15 cellular contexts compared by ENCODE assay signal in genomic region chr19:45474941-45475516, GRCh38. TPM values are rescaled to one million over a fixed set of nuclear protein-coding genes. Genes with fewer than 3 reads are reported as not detected.
DNase-seq lines count a peak whose midpoint lies in the region; ATAC-seq and TF ChIP-seq lines count a peak whose summit lies in the region.
"Had no signal": no experiment of that assay in that cellular context is flagged by ENCODE, and none has a peak within 500 bp of the region (broad histone marks: within the 10 kb centered on the region; RNA-seq: fewer than 3 reads in every experiment).

No MANE protein-coding gene starts in this region.

- peaks cover 10% of the 10 kb centered on the region for H3K36me3 Mint-ChIP-seq in activated CD4-positive, alpha-beta memory T cell treated with anti-CD3 and anti-CD28 coated beads for 36 hours
- H3K36me3 Mint-ChIP-seq in activated CD4-positive, alpha-beta memory T cell treated with anti-CD3 and anti-CD28 coated beads, Interleukin-2, amount 10 ng/mL, durations not matched to agents 7 days and 5 days (ENCODE audit: low read depth), result no peaks in the 10 kb centered on the region
- H3K36me3 Mint-ChIP-seq: activated naive CD8-positive, alpha-beta T cell treated with anti-CD3 and anti-CD28 coated beads, Interleukin-2, amount 10 ng/mL, durations not matched to agents 7 days and 5 days had no signal

- intact Hi-C loops in activated CD4-positive, alpha-beta memory T cell treated with anti-CD3 and anti-CD28 coated beads for 36 hours (cut with micrococcal nuclease), result no loop called here
- intact Hi-C loops in head of caudate nucleus (cut with DNase I), result no loop called here

- H3K27me3 Mint-ChIP-seq in activated CD4-positive, alpha-beta memory T cell treated with anti-CD3 and anti-CD28 coated beads for 36 hours, result no peaks in the 10 kb centered on the region
- H3K27me3 Mint-ChIP-seq in activated CD4-positive, alpha-beta memory T cell treated with anti-CD3 and anti-CD28 coated beads, Interleukin-2, amount 10 ng/mL, durations not matched to agents 7 days and 5 days, result peaks cover 23% of the 10 kb centered on the region

- CTCF ChIA-PET in activated CD4-positive, alpha-beta memory T cell treated with anti-CD3 and anti-CD28 coated beads for 36 hours (lab: Charles Lee), result interaction anchor here (8.8 kb wide), 1 partner anchor 36 kb away, joined by 420 read pairs; no protein-coding TSS in a partner anchor
- CTCF ChIA-PET in activated CD4-positive, alpha-beta memory T cell treated with anti-CD3 and anti-CD28 coated beads, Interleukin-2, amount 10 ng/mL, durations not matched to agents 7 days and 5 days (lab: Charles Lee), result interaction anchor here (1.2 to 9.3 kb wide), 4 partner anchors 10 to 36 kb away, joined by 4 to 311 read pairs (median 4); no protein-coding TSS in a partner anchor

- no peak for DNase-seq in activated CD4-positive, alpha-beta memory T cell treated with anti-CD3 and anti-CD28 coated beads for 36 hours
- DNase-seq in activated CD4-positive, alpha-beta memory T cell treated with anti-CD3 and anti-CD28 coated beads, Interleukin-2, amount 10 ng/mL, durations not matched to agents 7 days and 5 days, result no peak
- DNase-seq in NCI-H345 (lab: John Stamatoyannopoulos, UW), result peak; percentile 22
- peak; percentile 45 for DNase-seq in epithelial cell of esophagus (ENCODE audit: low read depth)
- peak; percentile 53 for DNase-seq in renal cortical epithelial cell (ENCODE audit: low read depth)
- no peak for DNase-seq in iPS-NIHi11 (ENCODE audit: low spot score)
- DNase-seq in head of caudate nucleus, result no peak
- DNase-seq: activated naive CD8-positive, alpha-beta T cell treated with anti-CD3 and anti-CD28 coated beads, Interleukin-2, amount 10 ng/mL, durations not matched to agents 7 days and 5 days; DMS 273 treated with DMSO at 0.1 percent for 48 hours; esophagus squamous epithelium; lower lobe of right lung; NCI-H2171; SJCRH30 had no signal

- peak overlapping the region; percentile 36 for H3K27ac Mint-ChIP-seq in activated CD4-positive, alpha-beta memory T cell treated with anti-CD3 and anti-CD28 coated beads for 36 hours
- no peak overlapping the region for H3K27ac Mint-ChIP-seq in activated CD4-positive, alpha-beta memory T cell treated with anti-CD3 and anti-CD28 coated beads, Interleukin-2, amount 10 ng/mL, durations not matched to agents 7 days and 5 days
- H3K27ac Mint-ChIP-seq: activated naive CD8-positive, alpha-beta T cell treated with anti-CD3 and anti-CD28 coated beads, Interleukin-2, amount 10 ng/mL, durations not matched to agents 7 days and 5 days had no signal

- no peak for TF ChIP-seq CTCF in epithelial cell of esophagus (IDR thresholded peaks at IDR 0.05; ENCODE audit: insufficient read depth, low read depth, low read length, missing control alignments)

- POLR2A ChIA-PET in activated CD4-positive, alpha-beta memory T cell treated with anti-CD3 and anti-CD28 coated beads for 36 hours (lab: Charles Lee), result no interaction called here
- POLR2A ChIA-PET in activated CD4-positive, alpha-beta memory T cell treated with anti-CD3 and anti-CD28 coated beads, Interleukin-2, amount 10 ng/mL, durations not matched to agents 7 days and 5 days (lab: Charles Lee), result interaction anchor here (1.0 to 1.5 kb wide), 2 partner anchors 10 to 36 kb away, joined by 3 to 4 read pairs; no protein-coding TSS in a partner anchor

- peaks cover 46% of the 10 kb centered on the region for H3K4me1 Mint-ChIP-seq in activated CD4-positive, alpha-beta memory T cell treated with anti-CD3 and anti-CD28 coated beads for 36 hours (ENCODE audit: low read depth)
- H3K4me1 Mint-ChIP-seq in activated CD4-positive, alpha-beta memory T cell treated with anti-CD3 and anti-CD28 coated beads, Interleukin-2, amount 10 ng/mL, durations not matched to agents 7 days and 5 days, result peaks cover 47% of the 10 kb centered on the region

- no peak overlapping the region for H3K4me3 Mint-ChIP-seq in activated CD4-positive, alpha-beta memory T cell treated with anti-CD3 and anti-CD28 coated beads for 36 hours
- H3K4me3 Mint-ChIP-seq in activated CD4-positive, alpha-beta memory T cell treated with anti-CD3 and anti-CD28 coated beads, Interleukin-2, amount 10 ng/mL, durations not matched to agents 7 days and 5 days, result no peak overlapping the region
- H3K4me3 Mint-ChIP-seq: activated naive CD8-positive, alpha-beta T cell treated with anti-CD3 and anti-CD28 coated beads, Interleukin-2, amount 10 ng/mL, durations not matched to agents 7 days and 5 days had no signal

- ATAC-seq in GM18868 (IDR thresholded peaks at IDR 0.05; ENCODE audit: unreplicated experiment), result no peak

- no peak overlapping the region for H3K4me3 ChIP-seq in epithelial cell of esophagus (ENCODE audit: low read length)
- H3K4me3 ChIP-seq: esophagus squamous epithelium, lower lobe of right lung, SJCRH30, skin epidermis had no signal

- H3K9me3 Mint-ChIP-seq in activated CD4-positive, alpha-beta memory T cell treated with anti-CD3 and anti-CD28 coated beads for 36 hours, result no peaks in the 10 kb centered on the region
- H3K9me3 Mint-ChIP-seq in activated CD4-positive, alpha-beta memory T cell treated with anti-CD3 and anti-CD28 coated beads, Interleukin-2, amount 10 ng/mL, durations not matched to agents 7 days and 5 days, result no peaks in the 10 kb centered on the region
- H3K9me3 Mint-ChIP-seq: activated naive CD8-positive, alpha-beta T cell treated with anti-CD3 and anti-CD28 coated beads, Interleukin-2, amount 10 ng/mL, durations not matched to agents 7 days and 5 days had no signal

RNA-seq across cellular contexts. Expression of gene FOSB, which starts 7.2 kb away (rescaled TPM):
- 1 to 10 TPM; 3.7 to 5.9 TPM for total RNA-seq in activated CD4-positive, alpha-beta memory T cell treated with anti-CD3 and anti-CD28 coated beads for 36 hours
- total RNA-seq in activated CD4-positive, alpha-beta memory T cell treated with anti-CD3 and anti-CD28 coated beads, Interleukin-2, amount 10 ng/mL, durations not matched to agents 7 days and 5 days, result 10 to 100 TPM; 15.3 to 16.1 TPM
- total RNA-seq in renal cortical epithelial cell, result 1.4 and 18.3 TPM in 2 replicates

RNA-seq across cellular contexts. Expression of gene RTN2, which starts 21.8 kb away (rescaled TPM):
- 1 to 10 TPM; 1.5 to 2.2 TPM for total RNA-seq in activated CD4-positive, alpha-beta memory T cell treated with anti-CD3 and anti-CD28 coated beads for 36 hours
- total RNA-seq in activated CD4-positive, alpha-beta memory T cell treated with anti-CD3 and anti-CD28 coated beads, Interleukin-2, amount 10 ng/mL, durations not matched to agents 7 days and 5 days, result 1 to 10 TPM; 3.0 to 5.5 TPM
- total RNA-seq in renal cortical epithelial cell, result 5.8 and 20.0 TPM in 2 replicates

RNA-seq across cellular contexts. Expression of gene PPM1N, which starts 23.2 kb away (rescaled TPM):
- 1 to 10 TPM; 3.5 to 3.6 TPM for total RNA-seq in activated CD4-positive, alpha-beta memory T cell treated with anti-CD3 and anti-CD28 coated beads for 36 hours
- 1 to 10 TPM; 3.5 to 4.3 TPM for total RNA-seq in activated CD4-positive, alpha-beta memory T cell treated with anti-CD3 and anti-CD28 coated beads, Interleukin-2, amount 10 ng/mL, durations not matched to agents 7 days and 5 days
- 0.75 and 1.0 TPM in 2 replicates for total RNA-seq in renal cortical epithelial cell

RNA-seq across cellular contexts. Expression of gene VASP, which starts 32.2 kb away (rescaled TPM):
- 100 to 1,000 TPM; 167 to 174 TPM for total RNA-seq in activated CD4-positive, alpha-beta memory T cell treated with anti-CD3 and anti-CD28 coated beads for 36 hours
- total RNA-seq in activated CD4-positive, alpha-beta memory T cell treated with anti-CD3 and anti-CD28 coated beads, Interleukin-2, amount 10 ng/mL, durations not matched to agents 7 days and 5 days, result 100 to 1,000 TPM; 224 to 233 TPM
- total RNA-seq in renal cortical epithelial cell, result 66.0 and 224 TPM in 2 replicates

RNA-seq across cellular contexts. Expression of gene ERCC1, which starts 51.3 kb away (rescaled TPM):
- 10 to 100 TPM; 59.4 to 59.7 TPM for total RNA-seq in activated CD4-positive, alpha-beta memory T cell treated with anti-CD3 and anti-CD28 coated beads for 36 hours
- 10 to 100 TPM; 59.8 to 60.6 TPM for total RNA-seq in activated CD4-positive, alpha-beta memory T cell treated with anti-CD3 and anti-CD28 coated beads, Interleukin-2, amount 10 ng/mL, durations not matched to agents 7 days and 5 days
- 41.9 and 54.7 TPM in 2 replicates for total RNA-seq in renal cortical epithelial cell

Comparison
In these comparisons a context has a peak if more than half of its experiments do, and no peak if none do; other contexts are left out.
1. DNase-seq: peak in NCI-H345 (single experiment), epithelial cell of esophagus (single experiment) and renal cortical epithelial cell (single experiment); none in activated CD4-positive, alpha-beta memory T cell treated with anti-CD3 and anti-CD28 coated beads for 36 hours (single experiment), activated CD4-positive, alpha-beta memory T cell treated with anti-CD3 and anti-CD28 coated beads, Interleukin-2, amount 10 ng/mL, durations not matched to agents 7 days and 5 days (single experiment), iPS-NIHi11 (single experiment) and head of caudate nucleus (0 of 42).